In genomic region chr5:137051165-137051564, GRCh38 we compare ENCODE assay signal across 13 cellular contexts.
DNase-seq lines count a peak whose midpoint lies in the region; ATAC-seq and TF ChIP-seq lines count a peak whose summit lies in the region.
"Had no signal": no experiment of that assay in that cellular context is flagged by ENCODE, and none has a peak within 500 bp of the region (broad histone marks: within the 10 kb centered on the region; RNA-seq: fewer than 3 reads in every experiment).

No MANE protein-coding gene starts in this region.

- H3K27ac ChIP-seq in heart left ventricle (no peak overlapping the region), endodermal cell (ENCODE audit: low read depth, low read length) (no peak overlapping the region)
- H3K27ac ChIP-seq: ovary had no signal

- H3K4me3 ChIP-seq in heart left ventricle (no peak overlapping the region), Loucy (ENCODE audit: low read length, poor library complexity, severe bottlenecking) (no peak overlapping the region), endodermal cell (ENCODE audit: low read length) (no peak overlapping the region)
- H3K4me3 ChIP-seq: ovary had no signal

- H3K4me2 ChIP-seq in Loucy (ENCODE audit: low read depth, low read length, poor library complexity, severe bottlenecking) = no peak overlapping the region

- no peaks in the 10 kb centered on the region for H3F3A ChIP-seq in Loucy (ENCODE audit: low read depth)

- H3K27me3 Mint-ChIP-seq in endodermal cell (ENCODE audit: insufficient read depth) (peaks cover 3% of the 10 kb centered on the region), type B pancreatic cell (no peaks in the 10 kb centered on the region), mesothelial cell of epicardium (ENCODE audit: low read depth) (peaks cover 2% of the 10 kb centered on the region)
- H3K27me3 Mint-ChIP-seq: CD4-positive, alpha-beta memory T cell had no signal

- H3K79me2 ChIP-seq in Loucy (ENCODE audit: insufficient read depth, low read length) = no peaks in the 10 kb centered on the region

- no peaks in the 10 kb centered on the region for H3K36me3 ChIP-seq in heart left ventricle
- H3K36me3 ChIP-seq in Loucy (ENCODE audit: insufficient read depth, low read length) = no peaks in the 10 kb centered on the region
- no peaks in the 10 kb centered on the region for H3K36me3 ChIP-seq in endodermal cell (ENCODE audit: control insufficient read depth, insufficient read depth, low read length)
- H3K36me3 ChIP-seq: ovary had no signal

- H3K27me3 ChIP-seq in heart left ventricle = no peaks in the 10 kb centered on the region
- no peaks in the 10 kb centered on the region for H3K27me3 ChIP-seq in Loucy (ENCODE audit: insufficient read depth, low read length, poor library complexity, severe bottlenecking)
- no peaks in the 10 kb centered on the region for H3K27me3 ChIP-seq in endodermal cell (ENCODE audit: control insufficient read depth, insufficient read depth, low read length, poor library complexity, severe bottlenecking)
- H3K27me3 ChIP-seq: ovary had no signal

- 66 to 73% (median 67%) methylated on average over 3 of the region's 3 CpGs for WGBS in heart left ventricle, 4 donors
- 92% methylated on average over 3 of the region's 3 CpGs; no CpG with 5 or more reads in 1 of the 2 experiments for WGBS in endodermal cell (ENCODE audit: insufficient coverage in 1 of 2, insufficient read length in 1 of 2), 2 experiments

- H3K4me1 ChIP-seq in heart left ventricle (peaks cover 0 to 8% (median 0%) of the 10 kb centered on the region in 12 donors), Loucy (ENCODE audit: insufficient read depth, low read length, poor library complexity, severe bottlenecking) (peaks cover 6% of the 10 kb centered on the region), endodermal cell (ENCODE audit: control insufficient read depth, insufficient read depth, low read length) (no peaks in the 10 kb centered on the region)

- intact Hi-C loops in heart left ventricle (cut with DNase I) (loop anchor here (2.0 to 10.0 kb wide), 3 partner anchors 246 to 249 kb away; no protein-coding TSS in a partner anchor), cardiac septum (cut with DNase I) (loop anchor here (10.0 kb wide), 1 partner anchor 246 kb away; no protein-coding TSS in a partner anchor)

- H4K20me1 ChIP-seq in Loucy (ENCODE audit: insufficient read depth, low read length, poor library complexity, severe bottlenecking) = no peaks in the 10 kb centered on the region

- H2AFZ ChIP-seq in Loucy (ENCODE audit: low read length) = no peak overlapping the region

- DNase-seq in heart left ventricle = no peak
- DNase-seq in cardiac septum (ENCODE audit: low spot score) = no peak
- DNase-seq in endodermal cell = peak; percentile 62
- DNase-seq in type B pancreatic cell (ENCODE audit: extremely low spot score, unreplicated experiment) = no peak
- no peak for DNase-seq in NCI-H524 treated with DMSO at 0.1 percent for 48 hours (lab: John Stamatoyannopoulos, UW)
- DNase-seq in mesothelial cell of epicardium (ENCODE audit: low spot score in 2 of 2, unreplicated experiment in 2 of 2) = no peak
- no peak for DNase-seq in 8988T
- DNase-seq: activated T-cell treated with anti-CD3 and anti-CD28 coated beads, Interleukin-2, amount 50 U/mL, for 1 hour; CD4-positive, alpha-beta memory T cell; ovary; substantia nigra had no signal

- H3K27ac Mint-ChIP-seq in endodermal cell = no peak overlapping the region
- no peak overlapping the region for H3K27ac Mint-ChIP-seq in type B pancreatic cell
- H3K27ac Mint-ChIP-seq in mesothelial cell of epicardium = no peak overlapping the region
- H3K27ac Mint-ChIP-seq: CD4-positive, alpha-beta memory T cell had no signal

- H3K4me1 Mint-ChIP-seq in endodermal cell (no peaks in the 10 kb centered on the region), type B pancreatic cell (ENCODE audit: unreplicated experiment) (no peaks in the 10 kb centered on the region), mesothelial cell of epicardium (no peaks in the 10 kb centered on the region)
- H3K4me1 Mint-ChIP-seq: CD4-positive, alpha-beta memory T cell had no signal

- ATAC-seq in heart left ventricle = no peak
- ATAC-seq: left lobe of liver had no signal

- no peaks in the 10 kb centered on the region for H3K9me2 ChIP-seq in Loucy (replicated peaks; ENCODE audit: low read depth, low read length)

- H3K9ac ChIP-seq in Loucy (ENCODE audit: low read depth, low read length, poor library complexity, severe bottlenecking) (no peak overlapping the region), endodermal cell (ENCODE audit: extremely low read depth, low read length, poor library complexity, severe bottlenecking) (no peak overlapping the region)

- TF ChIP-seq CTCF in heart left ventricle (IDR thresholded peaks at IDR 0.05) (peak in 11 of 12 donors; percentile 11 to 45 (median 38)), Loucy (conservative IDR thresholded peaks at IDR 0.05; ENCODE audit: low read length) (peak; percentile 68), endodermal cell (conservative IDR thresholded peaks at IDR 0.05) (peak; percentile 72), type B pancreatic cell (conservative IDR thresholded peaks at IDR 0.05) (peak; percentile 54), mesothelial cell of epicardium (IDR thresholded peaks at IDR 0.05; ENCODE audit: unreplicated experiment) (no peak)

- H3K9me3 Mint-ChIP-seq in endodermal cell = peaks cover 5% of the 10 kb centered on the region
- no peaks in the 10 kb centered on the region for H3K9me3 Mint-ChIP-seq in type B pancreatic cell
- H3K9me3 Mint-ChIP-seq in mesothelial cell of epicardium = no peaks in the 10 kb centered on the region

- H3K4me3 Mint-ChIP-seq in endodermal cell = no peak overlapping the region
- no peak overlapping the region for H3K4me3 Mint-ChIP-seq in type B pancreatic cell
- H3K4me3 Mint-ChIP-seq in mesothelial cell of epicardium = no peak overlapping the region
- H3K4me3 Mint-ChIP-seq: CD4-positive, alpha-beta memory T cell had no signal

- no peaks in the 10 kb centered on the region for H3K9me3 ChIP-seq in heart left ventricle
- no peaks in the 10 kb centered on the region for H3K9me3 ChIP-seq in Loucy (ENCODE audit: insufficient read depth, low read depth, low read length)
- peaks cover 10% of the 10 kb centered on the region for H3K9me3 ChIP-seq in endodermal cell (ENCODE audit: control insufficient read depth, low read length)
- H3K9me3 ChIP-seq: ovary had no signal

- peaks cover 3% of the 10 kb centered on the region for H3K36me3 Mint-ChIP-seq in endodermal cell (ENCODE audit: low read depth)
- H3K36me3 Mint-ChIP-seq in type B pancreatic cell = no peaks in the 10 kb centered on the region
- H3K36me3 Mint-ChIP-seq in mesothelial cell of epicardium = no peaks in the 10 kb centered on the region
- H3K36me3 Mint-ChIP-seq: CD4-positive, alpha-beta memory T cell had no signal

- TF ChIP-seq POLR2A in heart left ventricle (IDR thresholded peaks at IDR 0.05) = no peak
